ENCODE assay signal across 8 cellular contexts in the genomic region with DNA sequence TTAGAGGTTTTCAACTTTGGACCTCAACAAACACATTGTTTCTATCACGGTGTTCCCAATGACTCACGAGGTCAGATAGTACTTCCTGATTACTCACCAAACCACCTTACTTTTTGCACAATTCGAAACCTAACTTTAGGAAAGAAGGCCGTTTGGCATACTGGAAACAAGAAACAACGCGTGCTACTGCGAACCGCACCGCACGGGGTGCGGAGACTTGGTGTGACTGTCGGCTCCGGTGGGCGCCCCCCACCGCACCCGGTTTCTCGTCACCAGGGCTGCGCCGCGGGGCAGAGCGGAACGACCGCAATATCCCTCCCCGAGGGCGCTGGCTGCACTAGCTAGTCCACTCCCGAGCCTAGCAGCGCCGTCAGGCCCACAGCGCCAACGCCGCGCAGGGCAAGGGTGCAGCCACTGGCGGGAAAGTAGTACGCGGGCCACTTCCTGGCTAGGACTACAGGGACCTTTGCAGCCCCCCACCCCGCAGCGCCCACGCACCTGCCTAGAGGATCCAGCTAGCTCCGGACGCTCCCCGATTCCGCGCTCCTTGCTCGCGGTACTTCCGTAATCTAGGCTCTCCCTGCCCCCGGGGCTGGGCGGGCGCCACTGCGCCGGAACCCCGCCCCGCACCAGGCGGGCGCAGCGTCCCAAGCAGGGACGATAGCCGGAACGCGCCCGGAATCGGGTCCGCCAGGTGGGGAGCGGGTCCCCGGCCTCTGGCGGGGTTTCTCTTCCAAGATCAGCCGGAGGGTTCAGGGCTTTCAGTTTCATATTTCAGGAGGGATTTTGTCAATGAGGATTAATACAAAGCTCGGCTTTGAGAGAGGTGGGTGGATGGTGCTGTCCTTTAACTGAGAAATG. TPM values are rescaled to one million over a fixed set of nuclear protein-coding genes. Genes with fewer than 3 reads are reported as not detected.
DNase-seq lines count a peak whose midpoint lies in the region; ATAC-seq and TF ChIP-seq lines count a peak whose summit lies in the region.

A gene (minus strand): TSS at position 571 of the 861 bp plus-strand sequence. CDS start 9,002 bp downstream, outside the sequence.

- peak within 1 kb of the TSS; percentile 55 for H4K91ac ChIP-seq in IMR-90 (ENCODE audit: insufficient read depth, low read depth, low read length)

- peak within 1 kb of the TSS; percentile 88 for H2BK5ac ChIP-seq in IMR-90 (ENCODE audit: low read depth, low read length, poor library complexity, severe bottlenecking)

- peak within 1 kb of the TSS; percentile 6 to 88 for H4K8ac ChIP-seq in IMR-90 (ENCODE audit: low read depth in 2 of 2, low read length in 2 of 2)

- peaks cover 49% of the 10 kb centered on the region for H3K79me2 ChIP-seq in DOHH2 (ENCODE audit: control insufficient read depth, low read length)

- H2AK9ac ChIP-seq in IMR-90 (replicated peaks; ENCODE audit: low read depth, low read length, poor library complexity): peak within 1 kb of the TSS; percentile 84

- no peaks in the 10 kb centered on the region for H3K9me3 ChIP-seq in DOHH2 (ENCODE audit: control insufficient read depth, insufficient read depth, low read length)
- H3K9me3 ChIP-seq in IMR-90 (ENCODE audit: control insufficient read depth, insufficient read depth, low read length): no peaks in the 10 kb centered on the region
- H3K9me3 ChIP-seq in stomach smooth muscle (ENCODE audit: control insufficient read depth in 2 of 2, low read length in 2 of 2): no peaks in the 10 kb centered on the region

- H3K9me3 Mint-ChIP-seq in nephron progenitor cell: peaks cover 31% of the 10 kb centered on the region

- TF ChIP-seq POLR2A in IMR-90 (IDR thresholded peaks at IDR 0.05; ENCODE audit: low read depth, low read length) (peak; percentile 66; the same call in 1 of the 2 replicates), Raji (IDR thresholded peaks at IDR 0.05; ENCODE audit: insufficient read depth, low read depth, low read length) (peak; percentile 81)

- H3K9me2 ChIP-seq in DOHH2 (replicated peaks; ENCODE audit: control insufficient read depth, low read length): no peaks in the 10 kb centered on the region

- peak within 1 kb of the TSS; percentile 74 for H2BK120ac ChIP-seq in IMR-90 (ENCODE audit: low read depth, low read length)

- H3K9me1 ChIP-seq in IMR-90 (ENCODE audit: insufficient read depth, low read length): peaks cover 7% of the 10 kb centered on the region; the same call in 1 of the 2 replicates

- no peak for TF ChIP-seq RAD21 in IMR-90 (IDR thresholded peaks at IDR 0.05; ENCODE audit: low read length)

- peaks cover 23% of the 10 kb centered on the region for H3K4me1 Mint-ChIP-seq in nephron progenitor cell

- peak; percentile 85 for DNase-seq in IMR-90
- peak; percentile 54 for DNase-seq in activated T-helper 9 cell treated with anti-CD3 and anti-CD28 coated beads, Interleukin-2, amount 50 U/mL, for 16 hours (ENCODE audit: low read depth)
- DNase-seq in fibroblast of the aortic adventitia (ENCODE audit: low read depth): peak; percentile 86
- DNase-seq in nephron progenitor cell: peak; percentile 71

- H4K5ac ChIP-seq in IMR-90 (ENCODE audit: low read depth, low read length): peak within 1 kb of the TSS; percentile 73

- peak within 1 kb of the TSS; percentile 69 for H3K14ac ChIP-seq in IMR-90 (replicated peaks; ENCODE audit: low read depth, low read length)

- peak within 1 kb of the TSS; percentile 94 for H2AFZ ChIP-seq in IMR-90 (replicated peaks; ENCODE audit: low read length, poor library complexity)

- peak within 1 kb of the TSS; percentile 91 for H3K4me3 Mint-ChIP-seq in nephron progenitor cell

- H3K4me2 ChIP-seq in DOHH2 (ENCODE audit: low read length) (peak within 1 kb of the TSS; percentile 80), IMR-90 (ENCODE audit: low read depth, low read length) (peak within 1 kb of the TSS; percentile 91)

- H3F3A ChIP-seq in DOHH2 (ENCODE audit: control insufficient read depth, insufficient read depth): peaks cover 6% of the 10 kb centered on the region

- peak within 1 kb of the TSS; percentile 73 for H3K56ac ChIP-seq in IMR-90 (ENCODE audit: extremely low read depth, insufficient read depth, low read length)

- POLR2A ChIA-PET in IMR-90 (lab: Charles Lee; ENCODE audit: unreplicated experiment): no interaction called here

- peak within 1 kb of the TSS; percentile 83 for H3K9ac ChIP-seq in IMR-90 (ENCODE audit: low read depth, low read length)
- H3K9ac ChIP-seq in stomach smooth muscle (ENCODE audit: low read length in 2 of 2): peak within 1 kb of the TSS; percentile 69 to 87

- H3K27ac Mint-ChIP-seq in nephron progenitor cell: no peak within 1 kb of the TSS

- peak within 1 kb of the TSS; percentile 36 for H3K18ac ChIP-seq in IMR-90 (ENCODE audit: low read depth, low read length)

- H2BK20ac ChIP-seq in IMR-90 (ENCODE audit: low read depth, low read length): no peak within 1 kb of the TSS

- ATAC-seq in GM21529 (IDR thresholded peaks at IDR 0.05; ENCODE audit: unreplicated experiment) (peak; percentile 74), IMR-90 (ENCODE audit: low read depth) (peak; percentile 93)

- BruUV-seq in IMR-90 (replicated peaks; lab: Mats Ljungman, UMichigan): no TSS peak

- peaks cover 8% of the 10 kb centered on the region for H3K27me3 Mint-ChIP-seq in nephron progenitor cell (ENCODE audit: low read depth, poor library complexity)

- dilution Hi-C loops in IMR-90 (cut with HindIII; ENCODE audit: low sequenced_read_pairs, unreplicated experiment): no loop called here

- H3K36me3 Mint-ChIP-seq in nephron progenitor cell (ENCODE audit: low read depth): peaks cover 33% of the 10 kb centered on the region

- H3K23ac ChIP-seq in IMR-90 (ENCODE audit: low read depth, low read length): peak within 1 kb of the TSS; percentile 76; the same call in 1 of the 2 replicates

- peaks cover 7% of the 10 kb centered on the region; the same call in 1 of the 2 replicates for H3K27me3 ChIP-seq in DOHH2 (ENCODE audit: control insufficient read depth, low read length)
- H3K27me3 ChIP-seq in IMR-90 (ENCODE audit: control insufficient read depth, insufficient read depth, low read length): no peaks in the 10 kb centered on the region
- no peaks in the 10 kb centered on the region for H3K27me3 ChIP-seq in stomach smooth muscle (ENCODE audit: control insufficient read depth in 1 of 2, insufficient read depth in 2 of 2, low read length in 2 of 2)

- H3K27ac ChIP-seq in DOHH2 (ENCODE audit: low read depth, low read length): peak within 1 kb of the TSS; percentile 42
- peak within 1 kb of the TSS; percentile 86 for H3K27ac ChIP-seq in IMR-90 (ENCODE audit: insufficient read depth, low read length)
- H3K27ac ChIP-seq in stomach smooth muscle (ENCODE audit: low read length): peak within 1 kb of the TSS; percentile 81

- H4K20me1 ChIP-seq in DOHH2 (ENCODE audit: control insufficient read depth, insufficient read depth, low read depth, low read length): no peaks in the 10 kb centered on the region; the same call in 1 of the 2 replicates
- H4K20me1 ChIP-seq in IMR-90 (ENCODE audit: insufficient read depth, low read length): peaks cover 17% of the 10 kb centered on the region

- H2BK15ac ChIP-seq in IMR-90 (ENCODE audit: low read depth, low read length): 0 out of 3 replicates have a peak within 1 kb of the TSS, but pooled peaks have one; percentile 5

- intact Hi-C loops in IMR-90 (cut with micrococcal nuclease): no loop called here

- H3K36me3 ChIP-seq in DOHH2 (ENCODE audit: control insufficient read depth, low read length) (peaks cover 11% of the 10 kb centered on the region), IMR-90 (ENCODE audit: control insufficient read depth, insufficient read depth, low read length) (no peaks in the 10 kb centered on the region), stomach smooth muscle (ENCODE audit: control insufficient read depth in 2 of 2, insufficient read depth in 2 of 2, low read length in 2 of 2) (no peaks in the 10 kb centered on the region)

- CTCF ChIA-PET in IMR-90 (lab: Yijun Ruan, JAX): no interaction called here

- peaks cover 8 to 26% of the 10 kb centered on the region in 2 experiments for H3K79me1 ChIP-seq in IMR-90 (ENCODE audit: low read depth in 1 of 2, low read length in 2 of 2)

- peak within 1 kb of the TSS; percentile 61 for H3K4ac ChIP-seq in IMR-90 (ENCODE audit: low read depth, low read length)

- peaks cover 21% of the 10 kb centered on the region for H3K4me1 ChIP-seq in DOHH2 (ENCODE audit: control insufficient read depth, low read length)
- H3K4me1 ChIP-seq in IMR-90 (ENCODE audit: control insufficient read depth, insufficient read depth, low read length): peaks cover 5% of the 10 kb centered on the region
- peaks cover 14% of the 10 kb centered on the region for H3K4me1 ChIP-seq in stomach smooth muscle (ENCODE audit: control insufficient read depth, insufficient read depth, low read length)

- in situ Hi-C loops in IMR-90 (cut with MboI; ENCODE audit: low sequenced_read_pairs): no loop called here

- WGBS in IMR-90 (ENCODE audit: extremely low coverage in 2 of 2, insufficient read length in 1 of 2), 2 experiments: 0% methylated on average over 52 of the region's 68 CpGs; no CpG with 5 or more reads in 1 of the 2 experiments

- 0 out of 2 replicates have a peak within 1 kb of the TSS, but pooled peaks have one; percentile 16 for H2AK5ac ChIP-seq in IMR-90 (ENCODE audit: low read depth, low read length)

- H3K4me3 ChIP-seq in DOHH2 (ENCODE audit: low read length) (peak within 1 kb of the TSS; percentile 89), IMR-90 (ENCODE audit: insufficient read depth, low read depth, low read length) (peak within 1 kb of the TSS; percentile 91), fibroblast of the aortic adventitia (ENCODE audit: low read depth, low read length) (peak within 1 kb of the TSS; percentile 97), stomach smooth muscle (ENCODE audit: low read length in 2 of 2) (peak within 1 kb of the TSS; percentile 94 to 95)

- TF ChIP-seq CTCF in DOHH2 (IDR thresholded peaks at IDR 0.05; ENCODE audit: low read depth, low read length, poor library complexity, severe bottlenecking): peak; percentile 31
- 0 out of 2 replicates have a peak, but pooled peaks have one; percentile 7 for TF ChIP-seq CTCF in IMR-90 (conservative IDR thresholded peaks at IDR 0.05; ENCODE audit: low read depth, low read length)
- no peak for TF ChIP-seq CTCF in fibroblast of the aortic adventitia (IDR thresholded peaks at IDR 0.05; ENCODE audit: insufficient read depth, low read length)
- no peak for TF ChIP-seq CTCF in nephron progenitor cell (IDR thresholded peaks at IDR 0.05)

TF ChIP-seq in IMR-90, 13 proteins besides CTCF, POLR2A, EP300 and RAD21 (continues in another document):
- TF ChIP-seq MAZ (IDR thresholded peaks at IDR 0.05; ENCODE audit: borderline replicate concordance, low read depth, low read length): peak; percentile 88; the same call in 1 of the 2 replicates
- peak; percentile 86 for TF ChIP-seq CEBPB (IDR thresholded peaks at IDR 0.05; ENCODE audit: low read depth, low read length)
- no peak for TF ChIP-seq NFE2L2 (IDR thresholded peaks at IDR 0.05; ENCODE audit: low read depth, low read length)
- 0 out of 2 replicates have a peak, but pooled peaks have one; percentile 15 for TF ChIP-seq MXI1 (IDR thresholded peaks at IDR 0.05; ENCODE audit: borderline replicate concordance, low read depth, low read length)

RNA-seq across cellular contexts. Expression of the gene that starts here (rescaled TPM):
- total RNA-seq in IMR-90 (2012; rRNA removed) (50.0 and 50.2 TPM in 2 replicates), fibroblast of the aortic adventitia (ENCODE audit: low replicate concordance) (72.0 and 109 TPM in 2 replicates)
- polyA plus RNA-seq in IMR-90 (2012; rRNA removed): 27.6 and 31.7 TPM in 2 replicates
- polyA plus RNA-seq in IMR-90 (2012; cell fraction: cytosol; rRNA removed): 10.7 and 10.9 TPM in 2 replicates
- 18.6 and 48.8 TPM in 2 replicates for polyA plus RNA-seq in IMR-90 (2012; cell fraction: nucleus; rRNA removed; ENCODE audit: low replicate concordance)

Comparison
In these comparisons a context has a peak if more than half of its experiments do, and no peak if none do; other contexts are left out.
1. Peak in every context shown above with its lines: DNase-seq, ATAC-seq, H3K4me3 ChIP-seq and H3K27ac ChIP-seq.
2. CTCF ChIP-seq: peak in DOHH2 (single experiment) and IMR-90 (single experiment); none in fibroblast of the aortic adventitia (single experiment) and nephron progenitor cell (single experiment).